In the genomic region with DNA sequence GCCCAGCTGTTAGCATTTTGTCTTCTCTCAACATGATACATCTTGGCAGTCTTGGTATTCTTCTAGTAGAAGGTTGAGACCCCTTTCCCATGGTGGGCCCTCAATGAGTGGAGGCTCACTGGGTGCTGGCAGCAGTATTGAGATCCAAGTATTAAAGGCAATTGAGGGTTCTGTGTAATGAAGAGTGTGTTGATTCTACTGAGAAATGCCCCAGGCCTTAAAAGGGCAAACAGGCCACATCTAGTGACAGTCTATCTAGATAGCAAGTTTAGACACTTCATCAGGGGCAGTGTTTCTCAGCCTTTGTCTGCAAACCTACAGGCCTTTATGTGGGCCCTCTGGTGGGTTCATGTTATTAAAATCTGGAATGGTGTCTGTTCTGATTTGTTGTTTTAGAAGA, we compare ENCODE assay signal across 21 cellular contexts. TPM values are rescaled to one million over a fixed set of nuclear protein-coding genes. Genes with fewer than 3 reads are reported as not detected.
DNase-seq lines count a peak whose midpoint lies in the region; ATAC-seq and TF ChIP-seq lines count a peak whose summit lies in the region.
"Had no signal": no experiment of that assay in that cellular context is flagged by ENCODE, and none has a peak within 500 bp of the region (broad histone marks: within the 10 kb centered on the region; RNA-seq: fewer than 3 reads in every experiment).

No MANE protein-coding gene starts in this region.

- POLR2A ChIA-PET in Caco-2 (lab: Charles Lee) = no interaction called here

- no peaks in the 10 kb centered on the region for H3K36me3 Mint-ChIP-seq in Caco-2 (ENCODE audit: insufficient read depth, unreplicated experiment)
- peaks cover 4% of the 10 kb centered on the region for H3K36me3 Mint-ChIP-seq in progenitor cell of endocrine pancreas (ENCODE audit: insufficient read depth)
- H3K36me3 Mint-ChIP-seq in activated naive CD8-positive, alpha-beta T cell treated with anti-CD3 and anti-CD28 coated beads for 36 hours = no peaks in the 10 kb centered on the region
- H3K36me3 Mint-ChIP-seq in activated naive CD4-positive, alpha-beta T cell treated with anti-CD3 and anti-CD28 coated beads, Interleukin-2, amount 50 U/mL, for 72 hours = no peaks in the 10 kb centered on the region
- H3K36me3 Mint-ChIP-seq: CD8-positive, alpha-beta T cell had no signal

- ATAC-seq in activated naive CD4-positive, alpha-beta T cell treated with anti-CD3 and anti-CD28 coated beads, Interleukin-2, amount 50 U/mL, for 72 hours = no peak
- ATAC-seq: CD8-positive, alpha-beta T cell; Panc1 had no signal

- H3K27me3 ChIP-seq in Caco-2 (replicated peaks; ENCODE audit: control insufficient read depth, insufficient read depth, low read length) (no peaks in the 10 kb centered on the region), dorsolateral prefrontal cortex (no peaks in the 10 kb centered on the region)

- H3K27me3 Mint-ChIP-seq in Caco-2 (ENCODE audit: insufficient read depth, unreplicated experiment) (no peaks in the 10 kb centered on the region), progenitor cell of endocrine pancreas (no peaks in the 10 kb centered on the region)
- peaks cover 11% of the 10 kb centered on the region for H3K27me3 Mint-ChIP-seq in activated naive CD8-positive, alpha-beta T cell treated with anti-CD3 and anti-CD28 coated beads for 36 hours

- peaks cover 24% of the 10 kb centered on the region for H3K4me1 Mint-ChIP-seq in Caco-2 (ENCODE audit: low read depth, unreplicated experiment)
- peaks cover 31% of the 10 kb centered on the region for H3K4me1 Mint-ChIP-seq in progenitor cell of endocrine pancreas (ENCODE audit: low read depth)
- peaks cover 2% of the 10 kb centered on the region for H3K4me1 Mint-ChIP-seq in activated naive CD8-positive, alpha-beta T cell treated with anti-CD3 and anti-CD28 coated beads for 36 hours

- intact Hi-C loops in Caco-2 (cut with micrococcal nuclease; ENCODE audit: unreplicated experiment) (no loop called here), dorsolateral prefrontal cortex (cut with DNase I) (no loop called here)

- H3K27ac Mint-ChIP-seq in Caco-2 (ENCODE audit: unreplicated experiment) (peak overlapping the region; percentile 18), progenitor cell of endocrine pancreas (peak overlapping the region; percentile 76)
- no peak overlapping the region for H3K27ac Mint-ChIP-seq in activated naive CD8-positive, alpha-beta T cell treated with anti-CD3 and anti-CD28 coated beads for 36 hours
- H3K27ac Mint-ChIP-seq in activated naive CD4-positive, alpha-beta T cell treated with anti-CD3 and anti-CD28 coated beads, Interleukin-2, amount 50 U/mL, for 72 hours = no peak overlapping the region
- H3K27ac Mint-ChIP-seq: CD8-positive, alpha-beta T cell had no signal

- no TSS peak for BruUV-seq in Caco-2 (replicated peaks; lab: Mats Ljungman, UMichigan)

- H3K4me3 ChIP-seq in Caco-2 (ENCODE audit: low read depth, low read length) (no peak overlapping the region), dorsolateral prefrontal cortex (no peak overlapping the region), coronary artery (no peak overlapping the region)

- H3K4me1 ChIP-seq in Caco-2 = 0 out of 2 replicates have a peak, but pooled peaks cover 16% of the 10 kb centered on the region

- no peak for TF ChIP-seq CTCF in Caco-2 (IDR thresholded peaks at IDR 0.05; ENCODE audit: insufficient read depth in 1 of 2, low read depth in 1 of 2, low read length in 1 of 2, severe bottlenecking in 1 of 2, unreplicated experiment in 1 of 2)
- TF ChIP-seq CTCF in dorsolateral prefrontal cortex (IDR thresholded peaks at IDR 0.05 in 54 of 56, conservative IDR thresholded peaks at IDR 0.05 in 2 of 56; ENCODE audit: low read depth in 1 of 56, partially characterized antibody in 56 of 56) = no peak
- no peak for TF ChIP-seq CTCF in progenitor cell of endocrine pancreas (IDR thresholded peaks at IDR 0.05; ENCODE audit: unreplicated experiment)
- TF ChIP-seq CTCF in coronary artery (IDR thresholded peaks at IDR 0.05) = no peak

- H3K4me3 Mint-ChIP-seq in Caco-2 (ENCODE audit: unreplicated experiment) (no peak overlapping the region), progenitor cell of endocrine pancreas (ENCODE audit: low read depth) (peak overlapping the region; percentile 28)
- no peak overlapping the region for H3K4me3 Mint-ChIP-seq in activated naive CD8-positive, alpha-beta T cell treated with anti-CD3 and anti-CD28 coated beads for 36 hours
- H3K4me3 Mint-ChIP-seq: CD8-positive, alpha-beta T cell had no signal

- no peaks in the 10 kb centered on the region for H3K9me3 ChIP-seq in Caco-2

- DNase-seq in Caco-2 (no peak), M059J (ENCODE audit: low read depth) (peak; percentile 24), dorsolateral prefrontal cortex (no peak), progenitor cell of endocrine pancreas (ENCODE audit: low spot score, unreplicated experiment) (no peak), coronary artery (ENCODE audit: low spot score) (no peak)
- no peak for DNase-seq in activated naive CD8-positive, alpha-beta T cell treated with anti-CD3 and anti-CD28 coated beads for 36 hours
- no peak for DNase-seq in activated naive CD4-positive, alpha-beta T cell treated with anti-CD3 and anti-CD28 coated beads, Interleukin-2, amount 50 U/mL, for 72 hours (ENCODE audit: low spot score in 2 of 2)
- DNase-seq in activated CD4-positive, CD25-positive, alpha-beta regulatory T cell (lab: John Stamatoyannopoulos, UW) = no peak
- DNase-seq: AML-193; C1 segment of cervical spinal cord; Calu3; CD8-positive, alpha-beta T cell; Kasumi-1; NCI-H1092; NCI-H1436; NCI-H1930; NCI-H2227 treated with DMSO at 0.1 percent for 48 hours; NCI-H510A; NCI-H774; NK-92 treated with Interleukin-12 subunit alpha and Interleukin-12 subunit beta, amount 100 ng/mL, for 24 hours had no signal

- H3K36me3 ChIP-seq in Caco-2 (ENCODE audit: control insufficient read depth, insufficient read depth, low read length) = no peaks in the 10 kb centered on the region; the same call in 1 of the 2 replicates

- H3K27ac ChIP-seq in dorsolateral prefrontal cortex = peak overlapping the region in 36 of 59 donors; percentile 0 to 97 (median 51)
- H3K27ac ChIP-seq in coronary artery = no peak overlapping the region

- CTCF ChIA-PET in Caco-2 (lab: Charles Lee) = no interaction called here

- H3K9me3 Mint-ChIP-seq in Caco-2 (ENCODE audit: unreplicated experiment) = no peaks in the 10 kb centered on the region
- H3K9me3 Mint-ChIP-seq in progenitor cell of endocrine pancreas (ENCODE audit: low read depth) = peaks cover 3% of the 10 kb centered on the region
- no peaks in the 10 kb centered on the region for H3K9me3 Mint-ChIP-seq in activated naive CD8-positive, alpha-beta T cell treated with anti-CD3 and anti-CD28 coated beads for 36 hours
- no peaks in the 10 kb centered on the region for H3K9me3 Mint-ChIP-seq in activated naive CD4-positive, alpha-beta T cell treated with anti-CD3 and anti-CD28 coated beads, Interleukin-2, amount 50 U/mL, for 72 hours
- H3K9me3 Mint-ChIP-seq: CD8-positive, alpha-beta T cell had no signal

RNA-seq across cellular contexts. Expression of a gene that starts 9.5 kb away (rescaled TPM):
- 9.5 and 10.2 TPM in 2 replicates for total RNA-seq in Caco-2 (2022)
- 22.2 and 22.5 TPM in 2 replicates for total RNA-seq in M059J (2014; rRNA removed; shearing (Covaris generic))
- 10 to 100 TPM in 110 of 120 experiments, 1 to 10 TPM in 10; 7.2 to 32.1 (median 14.4) TPM for total RNA-seq in dorsolateral prefrontal cortex
- 32.3 and 35.0 TPM in 2 replicates for total RNA-seq in progenitor cell of endocrine pancreas
- under 1 TPM; 0.44 to 0.49 TPM for total RNA-seq in activated naive CD8-positive, alpha-beta T cell treated with anti-CD3 and anti-CD28 coated beads for 36 hours
- total RNA-seq in activated naive CD4-positive, alpha-beta T cell treated with anti-CD3 and anti-CD28 coated beads, Interleukin-2, amount 50 U/mL, for 72 hours = under 1 TPM; 0.50 to 0.54 TPM

Comparison
In these comparisons a context has a peak if more than half of its experiments do, and no peak if none do; other contexts are left out.
1. H3K27ac Mint-ChIP-seq: peak in Caco-2 (single experiment) and progenitor cell of endocrine pancreas (single experiment); none in activated naive CD8-positive, alpha-beta T cell treated with anti-CD3 and anti-CD28 coated beads for 36 hours (single experiment) and activated naive CD4-positive, alpha-beta T cell treated with anti-CD3 and anti-CD28 coated beads, Interleukin-2, amount 50 U/mL, for 72 hours (0 of 2).
2. H3K27ac ChIP-seq: peak in dorsolateral prefrontal cortex (36 of 59); none in coronary artery (0 of 2).